11 cellular contexts compared by ENCODE assay signal in genomic region chr4:33184684-33185083, GRCh38.
A peak's percentile ranks its signal among the peaks of the same experiment; 100 is the strongest.
DNase-seq lines count a peak whose midpoint lies in the region; ATAC-seq, FAIRE-seq and TF ChIP-seq lines count a peak whose summit lies in the region.
"Had no signal": no experiment of that assay in that cellular context is flagged by ENCODE, and none has a peak within 500 bp of the region (broad histone marks: within the 10 kb centered on the region; RNA-seq: fewer than 3 reads in every experiment).

No MANE protein-coding gene starts in this region.

- intact Hi-C loops in GM12878 (cut with micrococcal nuclease; ENCODE audit: unreplicated experiment): no loop called here
- intact Hi-C loops in adrenal gland (cut with DNase I): no loop called here

- H3K36me3 ChIP-seq in GM12878 (ENCODE audit: control insufficient read depth in 2 of 2, insufficient read depth in 2 of 2, low read length in 1 of 2): no peaks in the 10 kb centered on the region
- H3K36me3 ChIP-seq in adrenal gland (replicated peaks in 1 of 2): no peaks in the 10 kb centered on the region
- H3K36me3 ChIP-seq in gastroesophageal sphincter: no peaks in the 10 kb centered on the region
- H3K36me3 ChIP-seq: suprapubic skin had no signal

- H4K20me1 ChIP-seq in GM12878 (ENCODE audit: control insufficient read depth, insufficient read depth): no peaks in the 10 kb centered on the region

- H3K27me3 ChIP-seq in GM12878 (replicated peaks in 1 of 2; ENCODE audit: control insufficient read depth in 2 of 2, insufficient read depth in 2 of 2, low read length in 1 of 2) (no peaks in the 10 kb centered on the region), adrenal gland (no peaks in the 10 kb centered on the region), gastroesophageal sphincter (no peaks in the 10 kb centered on the region)
- H3K27me3 ChIP-seq: suprapubic skin had no signal

- RAD21 ChIA-PET in GM12878 (lab: Charles Lee; ENCODE audit: unreplicated experiment): no interaction called here

- DNase-seq in GM12878 (ENCODE audit: low read depth, low spot score): peak; percentile 51
- DNase-seq in NCI-H345 treated with DMSO at 0.1 percent for 48 hours (lab: John Stamatoyannopoulos, UW; ENCODE audit: unreplicated experiment): no peak
- no peak for DNase-seq in adrenal gland
- no peak for DNase-seq in ACHN
- DNase-seq: activated CD4-positive, CD25-positive, alpha-beta regulatory T cell; NCI-H345 had no signal

- ATAC-seq in GM18870 (IDR thresholded peaks at IDR 0.05; ENCODE audit: unreplicated experiment) (peak; percentile 94), HG02588 (IDR thresholded peaks at IDR 0.05; ENCODE audit: unreplicated experiment) (peak; percentile 83), HG03520 (IDR thresholded peaks at IDR 0.05; ENCODE audit: unreplicated experiment) (peak; percentile 80), GM12878 (peak; percentile 92), gastroesophageal sphincter (no peak)

- H3K9ac ChIP-seq in GM12878 (ENCODE audit: control insufficient read depth, insufficient read depth, low read length): no peak overlapping the region

- CTCF ChIA-PET in GM12878 (lab: Yijun Ruan, JAX): interaction anchor here (1.3 kb wide), 1 partner anchor 19 kb away, joined by 3 read pairs; no protein-coding TSS in a partner anchor

- TF ChIP-seq EP300 in GM12878 (IDR thresholded peaks at IDR 0.05; ENCODE audit: borderline replicate concordance in 1 of 2, control insufficient read depth in 1 of 2, low read depth in 2 of 2, low read length in 2 of 2) (peak; percentile 46 to 55; a peak in 3 of 4 replicates), gastroesophageal sphincter (IDR thresholded peaks at IDR 0.05) (no peak)

- in situ Hi-C loops in GM12878 (cut with MboI) (no loop called here), ACHN (cut with HindIII; ENCODE audit: low pct_ligation_motif_present, low pct_unique_long_range_greater_than_20kb, low sequenced_read_pairs) (no loop called here)

- H3K79me2 ChIP-seq in GM12878 (ENCODE audit: control insufficient read depth, insufficient read depth, low read length): no peaks in the 10 kb centered on the region

- no TSS peak for BruUV-seq in GM12878 (replicated peaks; lab: Mats Ljungman, UMichigan)

- peak; percentile 44 for FAIRE-seq in GM12878 (lab: Jason Lieb, UNC)

- TF ChIP-seq POLR2A in GM12878 (IDR thresholded peaks at IDR 0.05; ENCODE audit: low read depth, low read length): no peak
- no peak for TF ChIP-seq POLR2A in adrenal gland (IDR thresholded peaks at IDR 0.05)
- no peak for TF ChIP-seq POLR2A in gastroesophageal sphincter (IDR thresholded peaks at IDR 0.05)

- TF ChIP-seq RAD21 in GM12878 (IDR thresholded peaks at IDR 0.05; ENCODE audit: insufficient read depth, low read depth, low read length): no peak

- SMC1A ChIA-PET in GM12878 (lab: Charles Lee; ENCODE audit: uncharacterized antibody, unreplicated experiment): interaction anchor here (1.1 to 1.6 kb wide), 2 partner anchors 11 to 52 kb away, joined by 3 to 4 read pairs; no protein-coding TSS in a partner anchor

- no peak overlapping the region for H2AFZ ChIP-seq in GM12878 (ENCODE audit: control insufficient read depth, low read depth, low read length)

- POLR2A ChIA-PET in GM12878 (lab: Charles Lee): no interaction called here

- 8% methylated on average over 2 of the region's 2 CpGs for WGBS in GM12878 (ENCODE audit: insufficient coverage, insufficient replicate concordance, low lambda C conversion rate, missing lambda C conversion rate)
- 46 to 68% (median 63%) methylated on average over 2 of the region's 2 CpGs for WGBS in adrenal gland, 4 donors
- 63 to 76% methylated on average over 2 of the region's 2 CpGs for WGBS in gastroesophageal sphincter (ENCODE audit: low coverage in 1 of 2), 2 donors

- TF ChIP-seq CTCF in GM12878 (IDR thresholded peaks at IDR 0.05 in 2 of 3, conservative IDR thresholded peaks at IDR 0.05 in 1 of 3; ENCODE audit: control insufficient read depth in 2 of 3, extremely low read depth in 1 of 3, insufficient read depth in 1 of 3, low read depth in 3 of 3, low read length in 3 of 3) (no peak), adrenal gland (IDR thresholded peaks at IDR 0.05) (no peak), gastroesophageal sphincter (IDR thresholded peaks at IDR 0.05) (no peak)

- no peak overlapping the region for H3K27ac ChIP-seq in GM12878 (ENCODE audit: control insufficient read depth, insufficient read depth)
- H3K27ac ChIP-seq in adrenal gland: no peak overlapping the region
- H3K27ac ChIP-seq in gastroesophageal sphincter: no peak overlapping the region
- H3K27ac ChIP-seq: suprapubic skin had no signal

- H3K4me2 ChIP-seq in GM12878 (ENCODE audit: control insufficient read depth, insufficient read depth): no peak overlapping the region

- H3K4me3 ChIP-seq in GM12878 (no peak overlapping the region), adrenal gland (no peak overlapping the region), gastroesophageal sphincter (no peak overlapping the region)
- H3K4me3 ChIP-seq: suprapubic skin had no signal

- H3K9me3 ChIP-seq in GM12878 (replicated peaks; ENCODE audit: control insufficient read depth, insufficient read depth, low read length): no peaks in the 10 kb centered on the region; the same call in 2 of the 3 replicates
- H3K9me3 ChIP-seq in adrenal gland (replicated peaks in 1 of 3): no peaks in the 10 kb centered on the region
- no peaks in the 10 kb centered on the region for H3K9me3 ChIP-seq in gastroesophageal sphincter
- H3K9me3 ChIP-seq: suprapubic skin had no signal

- H3K4me1 ChIP-seq in GM12878 (ENCODE audit: control insufficient read depth, insufficient read depth, low read length) (no peaks in the 10 kb centered on the region), adrenal gland (replicated peaks in 1 of 2) (no peaks in the 10 kb centered on the region), gastroesophageal sphincter (no peaks in the 10 kb centered on the region)
- H3K4me1 ChIP-seq: suprapubic skin had no signal

TF ChIP-seq in GM12878, 131 proteins besides CTCF, POLR2A, EP300 and RAD21 (continues in another document):
- TF ChIP-seq ZSCAN29 (IDR thresholded peaks at IDR 0.05) (peak; percentile 69; the same call in 1 of the 2 replicates), MXI1 (IDR thresholded peaks at IDR 0.05; ENCODE audit: low read depth, low read length) (no peak), IRF4 (IDR thresholded peaks at IDR 0.05; ENCODE audit: low read depth, low read length) (no peak), EED (IDR thresholded peaks at IDR 0.05; ENCODE audit: low read depth) (0 out of 2 replicates have a peak, but pooled peaks have one; percentile 24), SUPT20H (IDR thresholded peaks at IDR 0.05; ENCODE audit: borderline replicate concordance, control insufficient read depth, low read depth, low read length) (no peak), ZNF592 (IDR thresholded peaks at IDR 0.05) (no peak), NFYA (IDR thresholded peaks at IDR 0.05; ENCODE audit: borderline replicate concordance, low read depth, low read length) (no peak), PKNOX1 (IDR thresholded peaks at IDR 0.05) (no peak), RELA (IDR thresholded peaks at IDR 0.05; ENCODE audit: borderline replicate concordance, partially characterized antibody) (no peak), POU2F2 (IDR thresholded peaks at IDR 0.05; ENCODE audit: borderline replicate concordance, low read depth, low read length) (peak; percentile 21; the same call in 1 of the 3 replicates), ZZZ3 (IDR thresholded peaks at IDR 0.05; ENCODE audit: control insufficient read depth, insufficient read length, low read depth) (no peak), YY1 (IDR thresholded peaks at IDR 0.05; ENCODE audit: low read depth, low read length) (no peak), NBN (IDR thresholded peaks at IDR 0.05) (no peak)
